23 cellular contexts compared by ENCODE assay signal in genomic region chr2:53690876-53691275, GRCh38.
"Had no signal": no experiment of that assay in that cellular context is flagged by ENCODE, and none has a peak within 500 bp of the region (broad histone marks: within the 10 kb centered on the region; RNA-seq: fewer than 3 reads in every experiment).

No MANE protein-coding gene starts in this region.

- H3K4me2 ChIP-seq: PC-9 had no signal

- H2AFZ ChIP-seq: PC-9 had no signal

- ATAC-seq: Right ventricle myocardium inferior, SK-N-SH treated with all-trans-retinoic acid at 6 μM for 48 hours had no signal

- H3K9me3 ChIP-seq: MG63, Peyer's patch, SJCRH30 had no signal

- H3K27me3 ChIP-seq: MG63, Peyer's patch, SJCRH30 had no signal

- H3K36me3 ChIP-seq: MG63, Peyer's patch had no signal

- H3K4me3 ChIP-seq: MG63, PC-9, Peyer's patch, SJCRH30 had no signal

- DNase-seq: KBM-7; MG63; NCI-H1092; NCI-H1105 treated with DMSO at 0.1 percent for 48 hours; NCI-H1417 treated with DMSO at 0.1 percent for 48 hours; NCI-H187; NCI-H2029; NCI-H2081 treated with DMSO at 0.1 percent for 48 hours; NCI-H2171; NCI-H226; NCI-H446; NCI-H510A; NCI-H524 treated with DMSO at 0.1 percent for 48 hours; NCI-H69; NCI-H774; NK-92 treated with Interleukin-12 subunit alpha and Interleukin-12 subunit beta, amount 100 ng/mL, for 24 hours; OCI-M1; PC-9; Peyer's patch; SHP77 treated with DMSO at 0.1 percent for 48 hours; SJCRH30 had no signal

- H3K4me1 ChIP-seq: Peyer's patch, SJCRH30 had no signal

- H3K27ac ChIP-seq: PC-9, Peyer's patch, SJCRH30 had no signal
